In the genomic region with DNA sequence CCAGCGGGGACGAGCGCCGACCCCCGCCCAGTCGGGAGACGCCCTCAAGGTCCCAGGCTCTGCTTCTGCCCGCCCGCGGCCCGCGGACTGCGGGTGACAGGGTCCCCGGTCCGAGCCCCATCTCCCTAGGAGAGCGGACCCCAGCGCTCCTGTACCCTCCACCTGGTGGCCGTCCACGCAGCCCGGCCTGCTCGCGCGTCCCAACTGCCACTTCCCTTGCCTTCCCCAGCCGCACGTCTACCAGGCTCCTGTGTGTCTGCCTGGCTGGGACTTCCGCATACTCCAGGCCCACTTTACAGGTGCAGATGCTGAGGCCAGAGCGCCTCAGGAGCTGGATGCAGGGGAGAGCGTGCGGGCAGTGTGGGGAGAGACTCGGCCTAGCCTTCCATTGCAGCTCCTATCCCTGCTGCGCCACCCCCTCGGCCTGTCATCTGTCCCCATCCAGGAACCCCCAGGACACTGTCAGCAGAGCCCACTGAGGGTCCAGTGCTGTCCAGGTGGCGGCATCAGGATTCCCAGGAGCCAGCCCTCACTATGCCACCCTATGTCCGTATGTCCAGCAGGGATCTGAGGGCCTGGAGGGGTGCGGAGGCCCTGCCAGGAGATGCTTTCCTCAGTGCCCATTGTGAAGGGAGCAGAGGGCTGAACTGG, we compare ENCODE assay signal across 8 cellular contexts. TPM values are rescaled to one million over a fixed set of nuclear protein-coding genes. Genes with fewer than 3 reads are reported as not detected.
DNase-seq lines count a peak whose midpoint lies in the region; ATAC-seq and TF ChIP-seq lines count a peak whose summit lies in the region.

No MANE protein-coding gene starts in this region.

- peaks cover 4 to 6% of the 10 kb centered on the region in 2 donors for H3K4me1 ChIP-seq in mucosa of rectum (ENCODE audit: control insufficient read depth in 2 of 2, insufficient read depth in 2 of 2, low read length in 2 of 2)

- H3K36me3 ChIP-seq in mucosa of rectum (ENCODE audit: control insufficient read depth in 2 of 2, insufficient read depth in 2 of 2, low read length in 2 of 2): no peaks in the 10 kb centered on the region

- H3K9me3 ChIP-seq in mucosa of rectum (ENCODE audit: control insufficient read depth in 2 of 2, low read length in 2 of 2): no peaks in the 10 kb centered on the region

- ATAC-seq in GM21367 (IDR thresholded peaks at IDR 0.05; ENCODE audit: unreplicated experiment): no peak

- peak overlapping the region; percentile 31 to 50 for H3K27ac ChIP-seq in coronary artery
- peak overlapping the region; percentile 83 to 85 for H3K27ac ChIP-seq in mucosa of rectum (ENCODE audit: low read depth in 2 of 2, low read length in 2 of 2)

- H3K9ac ChIP-seq in mucosa of rectum (ENCODE audit: low read depth in 1 of 2, low read length in 2 of 2): peak overlapping the region; percentile 72 to 94

- DNase-seq in D341Med (ENCODE audit: low spot score) (peak; percentile 60), HuH-7.5 (ENCODE audit: low spot score) (peak; percentile 75), coronary artery (ENCODE audit: low spot score) (peak; percentile 72), foreskin melanocyte (no peak), GM03348 (ENCODE audit: low spot score) (no peak), cerebellum (ENCODE audit: low spot score) (no peak)

- TF ChIP-seq CTCF in coronary artery (IDR thresholded peaks at IDR 0.05): no peak

- H3K4me3 ChIP-seq in coronary artery: peak overlapping the region; percentile 79
- peak overlapping the region; percentile 77 to 81 for H3K4me3 ChIP-seq in mucosa of rectum (ENCODE audit: low read length in 2 of 2)

- H3K27me3 ChIP-seq in mucosa of rectum (ENCODE audit: control insufficient read depth in 2 of 2, insufficient read depth in 2 of 2, low read length in 2 of 2): no peaks in the 10 kb centered on the region

RNA-seq across cellular contexts. Expression of a gene that starts 8.0 kb away (rescaled TPM):
- 7.3 TPM for total RNA-seq in cerebellum

Comparison
In these comparisons a context has a peak if more than half of its experiments do, and no peak if none do; other contexts are left out.
1. DNase-seq: peak in D341Med (single experiment), HuH-7.5 (single experiment) and coronary artery (single experiment); none in foreskin melanocyte (single experiment), GM03348 (single experiment) and cerebellum (single experiment).